ENCODE assay signal across 8 cellular contexts in the genomic region with DNA sequence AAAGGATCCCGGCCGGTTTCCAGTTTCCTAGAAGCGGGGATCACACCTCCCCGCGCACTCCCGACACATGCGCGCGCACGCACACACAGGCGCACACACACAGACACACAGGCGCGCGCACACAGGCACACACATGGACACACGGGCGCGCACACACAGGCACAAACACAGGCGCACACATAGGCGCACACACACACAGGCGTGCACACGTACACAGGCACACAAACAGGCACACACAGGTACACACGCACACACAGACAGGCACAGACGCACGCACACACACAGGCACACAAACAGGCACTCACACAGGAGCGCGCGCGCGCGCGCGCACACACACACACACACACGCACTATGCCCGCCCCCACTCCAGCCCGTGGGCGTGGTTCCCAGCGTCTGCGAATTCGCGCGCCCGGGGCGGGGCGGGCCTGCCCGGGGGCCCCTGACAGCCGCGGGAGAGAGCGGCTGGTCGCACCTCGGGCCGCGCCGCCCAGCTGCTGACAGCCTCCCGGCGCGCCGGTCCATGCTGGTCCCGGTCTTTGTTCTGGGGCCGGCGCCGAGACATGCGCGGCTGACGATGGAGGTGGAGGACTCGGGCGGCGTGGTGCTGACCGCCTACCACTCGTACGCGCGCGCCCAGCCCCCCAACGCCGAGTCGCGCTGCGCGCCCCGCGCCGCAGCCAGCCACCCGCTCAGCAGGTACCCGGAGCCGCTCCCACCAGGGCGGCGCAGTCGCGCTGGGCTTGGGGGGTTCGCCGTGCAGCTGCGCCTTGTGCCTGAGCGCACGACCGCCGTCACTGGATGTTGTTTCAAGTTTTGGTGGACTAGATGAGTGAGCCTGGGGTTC. TPM values are rescaled to one million over a fixed set of nuclear protein-coding genes. Genes with fewer than 3 reads are reported as not detected.
A peak's percentile ranks its signal among the peaks of the same experiment; 100 is the strongest.
DNase-seq lines count a peak whose midpoint lies in the region; ATAC-seq lines count a peak whose summit lies in the region.

A gene with protein sequence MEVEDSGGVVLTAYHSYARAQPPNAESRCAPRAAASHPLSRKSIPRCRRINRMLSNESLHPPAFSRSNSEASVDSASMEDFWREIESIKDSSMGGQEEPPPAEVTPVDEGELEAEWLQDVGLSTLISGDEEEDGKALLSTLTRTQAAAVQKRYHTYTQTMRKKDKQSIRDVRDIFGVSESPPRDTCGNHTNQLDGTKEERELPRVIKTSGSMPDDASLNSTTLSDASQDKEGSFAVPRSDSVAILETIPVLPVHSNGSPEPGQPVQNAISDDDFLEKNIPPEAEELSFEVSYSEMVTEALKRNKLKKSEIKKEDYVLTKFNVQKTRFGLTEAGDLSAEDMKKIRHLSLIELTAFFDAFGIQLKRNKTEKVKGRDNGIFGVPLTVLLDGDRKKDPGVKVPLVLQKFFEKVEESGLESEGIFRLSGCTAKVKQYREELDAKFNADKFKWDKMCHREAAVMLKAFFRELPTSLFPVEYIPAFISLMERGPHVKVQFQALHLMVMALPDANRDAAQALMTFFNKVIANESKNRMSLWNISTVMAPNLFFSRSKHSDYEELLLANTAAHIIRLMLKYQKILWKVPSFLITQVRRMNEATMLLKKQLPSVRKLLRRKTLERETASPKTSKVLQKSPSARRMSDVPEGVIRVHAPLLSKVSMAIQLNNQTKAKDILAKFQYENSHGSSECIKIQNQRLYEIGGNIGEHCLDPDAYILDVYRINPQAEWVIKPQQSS (plus strand): TSS at position 470 of the 845 bp plus-strand sequence. CDS start 106 bp downstream, at position 576.

- ATAC-seq in activated T-cell treated with anti-CD3 and anti-CD28 coated beads, Interleukin-2, amount 50 U/mL, for 4 hours: peak; percentile 28 to 60
- no peak for ATAC-seq in naive thymus-derived CD8-positive, alpha-beta T cell
- ATAC-seq in HG03342 (IDR thresholded peaks at IDR 0.05; ENCODE audit: unreplicated experiment): no peak
- ATAC-seq in effector memory CD8-positive, alpha-beta T cell (replicated peaks): no peak

- POLR2A ChIA-PET in naive thymus-derived CD8-positive, alpha-beta T cell (lab: Charles Lee): no interaction called here

- no peaks in the 10 kb centered on the region for H3K36me3 ChIP-seq in ES-I3 (ENCODE audit: insufficient read depth, low read length)
- no peaks in the 10 kb centered on the region for H3K36me3 ChIP-seq in H7 (replicated peaks; ENCODE audit: control insufficient read depth, insufficient read depth, low read length)

- peaks cover 24% of the 10 kb centered on the region for H3K27me3 Mint-ChIP-seq in activated T-cell treated with anti-CD3 and anti-CD28 coated beads, Interleukin-2, amount 50 U/mL, for 4 hours (ENCODE audit: low read depth)
- H3K27me3 Mint-ChIP-seq in naive thymus-derived CD8-positive, alpha-beta T cell: peaks cover 13 to 59% (median 22%) of the 10 kb centered on the region in 5 donors
- peaks cover 0 to 12% of the 10 kb centered on the region in 2 donors for H3K27me3 Mint-ChIP-seq in effector memory CD8-positive, alpha-beta T cell

- peak within 1 kb of the TSS in 1 of 10 donors; percentile 1 for H3K27ac Mint-ChIP-seq in naive thymus-derived CD8-positive, alpha-beta T cell
- no peak within 1 kb of the TSS for H3K27ac Mint-ChIP-seq in effector memory CD8-positive, alpha-beta T cell

- H3K4me3 Mint-ChIP-seq in activated T-cell treated with anti-CD3 and anti-CD28 coated beads, Interleukin-2, amount 50 U/mL, for 4 hours: peak within 1 kb of the TSS; percentile 12
- H3K4me3 Mint-ChIP-seq in naive thymus-derived CD8-positive, alpha-beta T cell: peak within 1 kb of the TSS in 7 of 10 donors; percentile 23 to 75 (median 58)
- peak within 1 kb of the TSS in 1 of 2 donors; percentile 25 for H3K4me3 Mint-ChIP-seq in effector memory CD8-positive, alpha-beta T cell

- no peaks in the 10 kb centered on the region; the same call in none of the 2 replicates for H3K4me1 ChIP-seq in ES-I3 (ENCODE audit: insufficient read depth, low read length)

- peaks cover 2% of the 10 kb centered on the region for H3K4me1 Mint-ChIP-seq in activated T-cell treated with anti-CD3 and anti-CD28 coated beads, Interleukin-2, amount 50 U/mL, for 4 hours (ENCODE audit: low read depth)
- peaks cover 3 to 6% (median 4%) of the 10 kb centered on the region in 4 donors for H3K4me1 Mint-ChIP-seq in naive thymus-derived CD8-positive, alpha-beta T cell
- H3K4me1 Mint-ChIP-seq in effector memory CD8-positive, alpha-beta T cell (ENCODE audit: low read depth in 2 of 2): no peaks in the 10 kb centered on the region

- peak within 1 kb of the TSS; percentile 60; the same call in 1 of the 2 replicates for H3K9ac ChIP-seq in ES-I3 (ENCODE audit: low read depth, low read length)

- peak; percentile 91 for DNase-seq in H7
- DNase-seq in NCI-H1930 (lab: John Stamatoyannopoulos, UW): peak; percentile 69 to 79
- no peak for DNase-seq in activated T-cell treated with anti-CD3 and anti-CD28 coated beads, Interleukin-2, amount 50 U/mL, for 4 hours
- peak; percentile 76 for DNase-seq in foreskin melanocyte
- DNase-seq in naive thymus-derived CD8-positive, alpha-beta T cell: no peak
- DNase-seq in effector memory CD8-positive, alpha-beta T cell: no peak

- H3K9me3 Mint-ChIP-seq in activated T-cell treated with anti-CD3 and anti-CD28 coated beads, Interleukin-2, amount 50 U/mL, for 4 hours: no peaks in the 10 kb centered on the region
- H3K9me3 Mint-ChIP-seq in naive thymus-derived CD8-positive, alpha-beta T cell: peaks cover 0 to 5% (median 0%) of the 10 kb centered on the region in 9 donors
- peaks cover 4 to 8% of the 10 kb centered on the region in 2 donors for H3K9me3 Mint-ChIP-seq in effector memory CD8-positive, alpha-beta T cell

- no peaks in the 10 kb centered on the region for H3K9me3 ChIP-seq in ES-I3 (ENCODE audit: control insufficient read depth, insufficient read depth, low read length)

- no peaks in the 10 kb centered on the region for H3K36me3 Mint-ChIP-seq in activated T-cell treated with anti-CD3 and anti-CD28 coated beads, Interleukin-2, amount 50 U/mL, for 4 hours (ENCODE audit: insufficient read depth)
- no peaks in the 10 kb centered on the region for H3K36me3 Mint-ChIP-seq in naive thymus-derived CD8-positive, alpha-beta T cell
- H3K36me3 Mint-ChIP-seq in effector memory CD8-positive, alpha-beta T cell (ENCODE audit: insufficient read depth): no peaks in the 10 kb centered on the region

- H3K4me3 ChIP-seq in H7 (ENCODE audit: insufficient read depth, low read depth, low read length): peak within 1 kb of the TSS; percentile 69

- H3K27me3 ChIP-seq in H7 (ENCODE audit: control insufficient read depth, insufficient read depth, low read length): no peaks in the 10 kb centered on the region

RNA-seq across cellular contexts. Expression of the gene that starts here (rescaled TPM):
- 24.5 and 32.3 TPM in 2 replicates for total RNA-seq in H7 (2014; rRNA removed; shearing (Covaris generic))
- total RNA-seq in activated T-cell treated with anti-CD3 and anti-CD28 coated beads, Interleukin-2, amount 50 U/mL, for 4 hours: not detected
- total RNA-seq in naive thymus-derived CD8-positive, alpha-beta T cell: not detected
- polyA plus RNA-seq in naive thymus-derived CD8-positive, alpha-beta T cell: not detected

Comparison
In these comparisons a context has a peak if more than half of its experiments do, and no peak if none do; other contexts are left out.
1. RNA of the gene that starts here (total RNA-seq): 24.5 to 32.3 TPM in H7; not detected in activated T-cell treated with anti-CD3 and anti-CD28 coated beads, Interleukin-2, amount 50 U/mL, for 4 hours and not detected in naive thymus-derived CD8-positive, alpha-beta T cell; every median in the first group is over 10 times any median in the second.
2. Peak in ATAC-seq in activated T-cell treated with anti-CD3 and anti-CD28 coated beads, Interleukin-2, amount 50 U/mL, for 4 hours; RNA of the gene not detected or under 1 TPM.
3. DNase-seq: peak in H7 (single experiment), NCI-H1930 (2 of 2) and foreskin melanocyte (single experiment); none in activated T-cell treated with anti-CD3 and anti-CD28 coated beads, Interleukin-2, amount 50 U/mL, for 4 hours (single experiment), naive thymus-derived CD8-positive, alpha-beta T cell (0 of 10) and effector memory CD8-positive, alpha-beta T cell (0 of 3).